In genomic region chr10:480928-481551, GRCh38 we compare ENCODE assay signal across 9 cellular contexts.
DNase-seq lines count a peak whose midpoint lies in the region; ATAC-seq and TF ChIP-seq lines count a peak whose summit lies in the region.
"Had no signal": no experiment of that assay in that cellular context is flagged by ENCODE, and none has a peak within 500 bp of the region (broad histone marks: within the 10 kb centered on the region; RNA-seq: fewer than 3 reads in every experiment).

No MANE protein-coding gene starts in this region.

- 71 to 76% methylated on average over 17 of the region's 17 CpGs for WGBS in sigmoid colon, 2 donors
- 77% methylated on average over 17 of the region's 17 CpGs for WGBS in suprapubic skin

- no peak overlapping the region for H3K4me3 ChIP-seq in sigmoid colon
- H3K4me3 ChIP-seq in suprapubic skin, result no peak overlapping the region

- TF ChIP-seq POLR2A in sigmoid colon (IDR thresholded peaks at IDR 0.05) (no peak), suprapubic skin (IDR thresholded peaks at IDR 0.05) (no peak)

- H3K4me1 ChIP-seq in sigmoid colon, result peaks cover 0 to 65% (median 49%) of the 10 kb centered on the region in 4 donors
- peaks cover 12% of the 10 kb centered on the region for H3K4me1 ChIP-seq in suprapubic skin

- H3K4me1 Mint-ChIP-seq in glutamatergic neuron (ENCODE audit: low read depth, unreplicated experiment), result peaks cover 25% of the 10 kb centered on the region

- TF ChIP-seq CTCF in sigmoid colon (IDR thresholded peaks at IDR 0.05), result no peak
- no peak for TF ChIP-seq CTCF in glutamatergic neuron (IDR thresholded peaks at IDR 0.05; ENCODE audit: partially characterized antibody, unreplicated experiment)
- no peak for TF ChIP-seq CTCF in suprapubic skin (IDR thresholded peaks at IDR 0.05)

- TF ChIP-seq EP300 in sigmoid colon (IDR thresholded peaks at IDR 0.05) (no peak), suprapubic skin (IDR thresholded peaks at IDR 0.05) (no peak)

- peaks cover 28% of the 10 kb centered on the region for H3K9me3 Mint-ChIP-seq in glutamatergic neuron (ENCODE audit: unreplicated experiment)

- intact Hi-C loops in Right ventricle myocardium superior (cut with DNase I), result no loop called here
- intact Hi-C loops in sigmoid colon (cut with DNase I), result no loop called here

- H3K27me3 ChIP-seq in sigmoid colon (no peaks in the 10 kb centered on the region), suprapubic skin (no peaks in the 10 kb centered on the region)

- peaks cover 18% of the 10 kb centered on the region for H3K36me3 Mint-ChIP-seq in glutamatergic neuron (ENCODE audit: unreplicated experiment)
- H3K36me3 Mint-ChIP-seq: stimulated activated effector memory CD8-positive, alpha-beta T cell treated with anti-CD3 and anti-CD28 coated beads, Interleukin-12 subunit alpha, Interleukin-12 subunit beta, amount 100 ng/mL, for 72 hours had no signal

- H3K27me3 Mint-ChIP-seq in glutamatergic neuron (ENCODE audit: unreplicated experiment), result peaks cover 19% of the 10 kb centered on the region

- DNase-seq in NAMALWA (ENCODE audit: low spot score), result peak; percentile 15
- peak; percentile 33 to 50 for DNase-seq in SHP77 (lab: John Stamatoyannopoulos, UW)
- DNase-seq in Right ventricle myocardium superior, result no peak
- DNase-seq in sigmoid colon, result no peak
- DNase-seq in glutamatergic neuron, result no peak
- no peak for DNase-seq in suprapubic skin (ENCODE audit: low spot score in 2 of 2)

- H3K4me3 Mint-ChIP-seq in glutamatergic neuron (ENCODE audit: unreplicated experiment), result no peak overlapping the region
- H3K4me3 Mint-ChIP-seq: stimulated activated effector memory CD8-positive, alpha-beta T cell treated with anti-CD3 and anti-CD28 coated beads, Interleukin-12 subunit alpha, Interleukin-12 subunit beta, amount 100 ng/mL, for 72 hours had no signal

- no peak overlapping the region for H3K27ac Mint-ChIP-seq in glutamatergic neuron (ENCODE audit: unreplicated experiment)
- H3K27ac Mint-ChIP-seq: stimulated activated effector memory CD8-positive, alpha-beta T cell treated with anti-CD3 and anti-CD28 coated beads, Interleukin-12 subunit alpha, Interleukin-12 subunit beta, amount 100 ng/mL, for 72 hours had no signal

- H3K9me3 ChIP-seq in sigmoid colon (no peaks in the 10 kb centered on the region), suprapubic skin (no peaks in the 10 kb centered on the region)

- peak overlapping the region; percentile 4 to 90 (median 85) for H3K27ac ChIP-seq in sigmoid colon
- no peak overlapping the region for H3K27ac ChIP-seq in suprapubic skin

- H3K36me3 ChIP-seq in sigmoid colon (no peaks in the 10 kb centered on the region), suprapubic skin (peaks cover 6% of the 10 kb centered on the region)

- ATAC-seq in Right ventricle myocardium superior (ENCODE audit: poor library complexity) (peak; percentile 68), HG02759 (IDR thresholded peaks at IDR 0.05; ENCODE audit: unreplicated experiment) (no peak)
- ATAC-seq: activated CD4-positive, CD25-positive, alpha-beta regulatory T cell treated with anti-CD3 and anti-CD28 coated beads, Interleukin-2, amount 50 U/mL, for 24 hours; stimulated activated effector memory CD8-positive, alpha-beta T cell treated with anti-CD3 and anti-CD28 coated beads, Interleukin-12 subunit alpha, Interleukin-12 subunit beta, amount 100 ng/mL, for 72 hours had no signal

Comparison
In these comparisons a context has a peak if more than half of its experiments do, and no peak if none do; other contexts are left out.
1. DNase-seq: peak in NAMALWA (single experiment) and SHP77 (2 of 2); none in Right ventricle myocardium superior (single experiment), sigmoid colon (single experiment), glutamatergic neuron (single experiment) and suprapubic skin (0 of 2).